1 cellular context compared by ENCODE assay signal in the genomic region with DNA sequence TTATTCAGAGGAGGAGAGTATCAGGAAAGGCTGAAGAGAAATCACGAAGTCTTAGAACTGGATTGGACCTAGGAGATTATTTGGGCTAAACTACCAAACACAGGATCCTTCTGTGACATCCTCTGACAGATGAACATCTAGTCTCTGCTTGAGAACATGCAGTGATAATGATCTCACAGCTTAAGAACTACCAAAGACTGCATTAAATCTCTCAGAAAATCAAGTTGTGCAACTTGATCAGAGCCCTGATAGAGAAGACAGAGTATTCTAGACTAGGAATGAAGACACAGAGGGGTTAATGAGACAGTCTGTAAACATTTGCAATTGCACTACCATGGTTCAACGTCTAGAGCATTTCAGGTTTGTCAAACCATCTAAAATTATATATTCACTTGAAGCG.
TF ChIP-seq lines count a peak whose summit lies in the region.

No MANE protein-coding gene starts in this region.

TF ChIP-seq in IMR-90, 13 proteins besides CTCF, POLR2A, EP300 and RAD21:
- TF ChIP-seq CEBPB (IDR thresholded peaks at IDR 0.05; ENCODE audit: low read depth, low read length) (0 out of 2 replicates have a peak, but pooled peaks have one; percentile 16), FOS (IDR thresholded peaks at IDR 0.05; ENCODE audit: low read depth, low read length) (no peak)
TF ChIP-seq in IMR-90: peak in this region for 1.
